ENCODE assay signal across 1 cellular context in the genomic region with DNA sequence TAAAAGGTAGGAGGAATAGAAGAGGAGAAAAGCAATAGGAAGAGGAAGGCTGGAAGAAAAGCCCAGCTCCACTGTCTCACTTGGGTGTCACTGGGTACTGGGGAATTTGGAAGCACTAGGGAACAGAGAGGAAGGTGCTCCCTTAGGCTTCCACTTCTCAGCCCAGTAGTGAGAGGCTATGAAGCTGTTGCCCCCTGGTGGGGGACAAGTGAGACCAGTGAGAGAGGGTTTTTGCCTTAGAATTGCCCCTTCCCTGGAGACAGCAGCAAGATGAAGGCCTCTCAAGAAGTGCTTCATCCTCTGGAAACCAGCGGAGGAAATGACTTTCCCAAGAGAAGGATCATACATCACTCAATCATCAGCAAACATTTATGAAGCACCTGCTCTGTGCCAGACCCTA.
TF ChIP-seq lines count a peak whose summit lies in the region.

No MANE protein-coding gene starts in this region.

TF ChIP-seq in HepG2, 621 proteins besides CTCF, POLR2A, EP300 and RAD21:
- TF ChIP-seq ZBTB8A (CRISPR knock-in tag; IDR thresholded peaks at IDR 0.05; ENCODE audit: borderline replicate concordance, low read depth), result no peak
- no peak for TF ChIP-seq MTA3 (CRISPR knock-in tag; IDR thresholded peaks at IDR 0.05)
- no peak for TF ChIP-seq HDAC6 (IDR thresholded peaks at IDR 0.05; ENCODE audit: low read depth, low read length)
- TF ChIP-seq, protein P1, sequence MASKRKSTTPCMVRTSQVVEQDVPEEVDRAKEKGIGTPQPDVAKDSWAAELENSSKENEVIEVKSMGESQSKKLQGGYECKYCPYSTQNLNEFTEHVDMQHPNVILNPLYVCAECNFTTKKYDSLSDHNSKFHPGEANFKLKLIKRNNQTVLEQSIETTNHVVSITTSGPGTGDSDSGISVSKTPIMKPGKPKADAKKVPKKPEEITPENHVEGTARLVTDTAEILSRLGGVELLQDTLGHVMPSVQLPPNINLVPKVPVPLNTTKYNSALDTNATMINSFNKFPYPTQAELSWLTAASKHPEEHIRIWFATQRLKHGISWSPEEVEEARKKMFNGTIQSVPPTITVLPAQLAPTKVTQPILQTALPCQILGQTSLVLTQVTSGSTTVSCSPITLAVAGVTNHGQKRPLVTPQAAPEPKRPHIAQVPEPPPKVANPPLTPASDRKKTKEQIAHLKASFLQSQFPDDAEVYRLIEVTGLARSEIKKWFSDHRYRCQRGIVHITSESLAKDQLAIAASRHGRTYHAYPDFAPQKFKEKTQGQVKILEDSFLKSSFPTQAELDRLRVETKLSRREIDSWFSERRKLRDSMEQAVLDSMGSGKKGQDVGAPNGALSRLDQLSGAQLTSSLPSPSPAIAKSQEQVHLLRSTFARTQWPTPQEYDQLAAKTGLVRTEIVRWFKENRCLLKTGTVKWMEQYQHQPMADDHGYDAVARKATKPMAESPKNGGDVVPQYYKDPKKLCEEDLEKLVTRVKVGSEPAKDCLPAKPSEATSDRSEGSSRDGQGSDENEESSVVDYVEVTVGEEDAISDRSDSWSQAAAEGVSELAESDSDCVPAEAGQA (IDR thresholded peaks at IDR 0.05; ENCODE audit: low read depth), result no peak
- TF ChIP-seq, protein P1 (CRISPR knock-in tag; IDR thresholded peaks at IDR 0.05; ENCODE audit: borderline replicate concordance), result no peak
- TF ChIP-seq ZNF264 (CRISPR knock-in tag; IDR thresholded peaks at IDR 0.05), result no peak
- TF ChIP-seq ZNF296 (CRISPR knock-in tag; conservative IDR thresholded peaks at IDR 0.05), result no peak
- no peak for TF ChIP-seq KLF13 (CRISPR knock-in tag; IDR thresholded peaks at IDR 0.05)
- TF ChIP-seq ZNF564 (CRISPR knock-in tag; IDR thresholded peaks at IDR 0.05), result no peak
- peak; percentile 25 for TF ChIP-seq STAG1 (CRISPR knock-in tag; IDR thresholded peaks at IDR 0.05)
- TF ChIP-seq ZNF598 (CRISPR knock-in tag; IDR thresholded peaks at IDR 0.05; ENCODE audit: borderline replicate concordance), result no peak
- no peak for TF ChIP-seq SRY (CRISPR knock-in tag; IDR thresholded peaks at IDR 0.05)
- TF ChIP-seq ZNF430 (CRISPR knock-in tag; IDR thresholded peaks at IDR 0.05), result no peak
- no peak for TF ChIP-seq ZSCAN29 (CRISPR knock-in tag; conservative IDR thresholded peaks at IDR 0.05)
- TF ChIP-seq JARID2 (CRISPR knock-in tag; IDR thresholded peaks at IDR 0.05; ENCODE audit: insufficient replicate concordance), result no peak
- TF ChIP-seq ZNF263 (CRISPR knock-in tag; IDR thresholded peaks at IDR 0.05), result peak; percentile 43; the same call in 1 of the 2 replicates
